In the genomic region with DNA sequence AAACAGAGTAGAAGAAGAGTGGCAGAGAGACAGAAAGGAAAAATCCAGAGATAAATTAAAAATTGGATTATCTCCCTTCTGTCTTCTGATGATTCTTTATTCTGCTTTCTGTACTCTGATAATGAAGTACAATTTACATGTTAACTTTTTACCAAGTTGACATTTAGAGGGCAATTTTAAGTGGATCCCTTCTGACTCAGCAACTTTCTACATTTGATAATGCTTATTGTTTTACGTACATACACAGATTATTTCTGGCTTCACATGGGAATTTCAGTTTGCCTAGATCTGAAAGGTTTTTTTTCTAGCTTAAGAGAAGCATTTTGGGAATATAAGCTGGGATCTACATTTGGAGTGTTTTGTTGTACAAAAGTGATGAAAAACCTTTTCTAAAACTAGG, we compare ENCODE assay signal across 32 cellular contexts.
"Had no signal": no experiment of that assay in that cellular context is flagged by ENCODE, and none has a peak within 500 bp of the region (broad histone marks: within the 10 kb centered on the region; RNA-seq: fewer than 3 reads in every experiment).

No MANE protein-coding gene starts in this region.

- H3K4me3 ChIP-seq: left ventricle myocardium inferior, lung, neural progenitor cell, psoas muscle, right atrium auricular region, skin epidermis, stomach, testis, thyroid gland, transverse colon, upper lobe of left lung, vagina had no signal

- H3K9me3 Mint-ChIP-seq: mesothelial cell of epicardium; nephron progenitor cell; neural progenitor cell; stimulated activated naive B cell treated with anti-CD40 and anti-IgM and Interleukin-4, amounts not matched to agents 10 μg/mL and 1 μg/mL and 100 μg/mL, for 72 hours had no signal

- FAIRE-seq: islet of Langerhans, kidney had no signal

- H3K36me3 Mint-ChIP-seq: immature natural killer cell; mesothelial cell of epicardium; naive B cell; natural killer cell; neural progenitor cell; stimulated activated naive B cell treated with anti-CD40 and anti-IgM and Interleukin-4, amounts not matched to agents 10 μg/mL and 1 μg/mL and 100 μg/mL, for 72 hours had no signal

- H3K4me1 Mint-ChIP-seq: immature natural killer cell; mesothelial cell of epicardium; naive B cell; natural killer cell; nephron progenitor cell; neural progenitor cell; stimulated activated naive B cell treated with anti-CD40 and anti-IgM and Interleukin-4, amounts not matched to agents 10 μg/mL and 1 μg/mL and 100 μg/mL, for 72 hours had no signal

- H3K27ac Mint-ChIP-seq: immature natural killer cell; mesothelial cell of epicardium; naive B cell; natural killer cell; nephron progenitor cell; neural progenitor cell; stimulated activated naive B cell treated with anti-CD40 and anti-IgM and Interleukin-4, amounts not matched to agents 10 μg/mL and 1 μg/mL and 100 μg/mL, for 72 hours had no signal

- H3K27me3 Mint-ChIP-seq: naive B cell; stimulated activated naive B cell treated with anti-CD40 and anti-IgM and Interleukin-4, amounts not matched to agents 10 μg/mL and 1 μg/mL and 100 μg/mL, for 72 hours had no signal

- H3K4me2 ChIP-seq: neural progenitor cell had no signal

- H3K79me2 ChIP-seq: parathyroid adenoma had no signal

- H3K36me3 ChIP-seq: left ventricle myocardium inferior, neural progenitor cell, neutrophil, right atrium auricular region, stomach, thyroid gland, transverse colon, upper lobe of left lung, vagina had no signal

- H3K4me3 Mint-ChIP-seq: immature natural killer cell; mesothelial cell of epicardium; naive B cell; natural killer cell; nephron progenitor cell; neural progenitor cell; stimulated activated naive B cell treated with anti-CD40 and anti-IgM and Interleukin-4, amounts not matched to agents 10 μg/mL and 1 μg/mL and 100 μg/mL, for 72 hours had no signal

- ATAC-seq: left colon; natural killer cell; psoas muscle; sciatic nerve; stimulated activated naive B cell treated with anti-CD40 and anti-IgM and Interleukin-4, amounts not matched to agents 10 μg/mL and 1 μg/mL and 100 μg/mL, for 72 hours; stimulated activated naive CD8-positive, alpha-beta T cell treated with anti-CD3 and anti-CD28 coated beads, Interleukin-15, Interleukin-2, amounts not matched to agents 100 U/mL and 50 U/mL, for 24 hours had no signal

- H3K9me3 ChIP-seq: left ventricle myocardium inferior, neutrophil, psoas muscle, right atrium auricular region, stomach, testis, thyroid gland, transverse colon, upper lobe of left lung, vagina had no signal

- H3K27me3 ChIP-seq: neural progenitor cell, neutrophil, right atrium auricular region, stomach, testis, thyroid gland, transverse colon, upper lobe of left lung, vagina had no signal

- H3K27ac ChIP-seq: left ventricle myocardium inferior, neural progenitor cell, neutrophil, parathyroid adenoma, psoas muscle, right atrium auricular region, skin epidermis, stomach, testis, thyroid gland, transverse colon, upper lobe of left lung, vagina had no signal

- H2AFZ ChIP-seq: neural progenitor cell, parathyroid adenoma had no signal

- H3K4me1 ChIP-seq: left ventricle myocardium inferior, neural progenitor cell, parathyroid adenoma, psoas muscle, right atrium auricular region, stomach, testis, thyroid gland, transverse colon, upper lobe of left lung, vagina had no signal

- DNase-seq: hypothalamus; immature natural killer cell; kidney; left colon; left ventricle myocardium inferior; mesendoderm; naive B cell; natural killer cell; nephron progenitor cell; occipital lobe; psoas muscle; stimulated activated CD4-positive, alpha-beta T cell treated with anti-CD3 and anti-CD28 coated beads, Interleukin-12 subunit alpha, Interleukin-12 subunit beta, amount 100 ng/mL, for 4 hours; stimulated activated CD4-positive, alpha-beta T cell treated with anti-CD3 and anti-CD28 coated beads, Interleukin-15, amount 100 ng/mL, for 24 hours; stimulated activated CD4-positive, alpha-beta T cell treated with anti-CD3 and anti-CD28 coated beads, Interleukin-2, amount 100 ng/mL, for 24 hours; stimulated activated CD4-positive, alpha-beta T cell treated with anti-CD3 and anti-CD28 coated beads, Interleukin-4, amount 100 ng/mL, for 1 hour; stimulated activated naive B cell treated with anti-CD40 and anti-IgM and Interleukin-4, amounts not matched to agents 10 μg/mL and 1 μg/mL and 100 μg/mL, for 72 hours; stimulated activated naive CD8-positive, alpha-beta T cell treated with anti-CD3 and anti-CD28 coated beads, Interleukin-15, Interleukin-2, amounts not matched to agents 100 U/mL and 50 U/mL, for 24 hours; stomach; testis; thyroid gland; transverse colon; upper lobe of left lung had no signal
